ENCODE assay signal across 8 cellular contexts in genomic region chr10:32367793-32368453, GRCh38. TPM values are rescaled to one million over a fixed set of nuclear protein-coding genes. Genes with fewer than 3 reads are reported as not detected.
A peak's percentile ranks its signal among the peaks of the same experiment; 100 is the strongest.
DNase-seq lines count a peak whose midpoint lies in the region; ATAC-seq and TF ChIP-seq lines count a peak whose summit lies in the region.

No MANE protein-coding gene starts in this region.

- DNase-seq in GM06990 (ENCODE audit: extremely low read depth, insufficient read length) (no peak), amniotic stem cell (lab: John Stamatoyannopoulos, UW) (peak; percentile 36), left ventricle myocardium inferior (peak; percentile 62), sciatic nerve (ENCODE audit: low spot score) (peak; percentile 87)
- DNase-seq in T-helper 2 cell treated with Interferon-gamma antibody and Interleukin-4, amounts not matched to agents 5 μg/mL and 100 μg/mL, for 36 hours (ENCODE audit: low spot score) = peak; percentile 47

- no peaks in the 10 kb centered on the region for H3K27me3 ChIP-seq in GM06990 (replicated peaks; ENCODE audit: control insufficient read depth, insufficient read depth, low read length)
- no peaks in the 10 kb centered on the region for H3K27me3 ChIP-seq in left ventricle myocardium inferior (ENCODE audit: low read depth)

- peak overlapping the region; percentile 57 for H3K27ac ChIP-seq in left ventricle myocardium inferior (replicated peaks)

- ATAC-seq in sciatic nerve (peak; percentile 75), HG03521 (IDR thresholded peaks at IDR 0.05; ENCODE audit: unreplicated experiment) (no peak), GM21381 (IDR thresholded peaks at IDR 0.05; ENCODE audit: unreplicated experiment) (no peak)

- peak overlapping the region in 1 of 4 donors; percentile 9 for H3K4me3 Mint-ChIP-seq in IgD-negative memory B cell
- H3K4me3 Mint-ChIP-seq in T-helper 2 cell treated with Interferon-gamma antibody and Interleukin-4, amounts not matched to agents 5 μg/mL and 100 μg/mL, for 36 hours = peak overlapping the region; percentile 19

- intact Hi-C loops in left ventricle myocardium inferior (cut with micrococcal nuclease) = loop anchor here (5.0 to 10.0 kb wide), 2 partner anchors 111 to 303 kb away; no protein-coding TSS in a partner anchor
- intact Hi-C loops in sciatic nerve (cut with DNase I) = no loop called here

- H3K36me3 ChIP-seq in GM06990 (ENCODE audit: control insufficient read depth, insufficient read depth, low read length) (no peaks in the 10 kb centered on the region), left ventricle myocardium inferior (no peaks in the 10 kb centered on the region)

- H3K4me1 Mint-ChIP-seq in IgD-negative memory B cell = peaks cover 21 to 31% (median 24%) of the 10 kb centered on the region in 3 donors
- peaks cover 41% of the 10 kb centered on the region for H3K4me1 Mint-ChIP-seq in T-helper 2 cell treated with Interferon-gamma antibody and Interleukin-4, amounts not matched to agents 5 μg/mL and 100 μg/mL, for 36 hours (ENCODE audit: low read depth)

- H3K4me3 ChIP-seq in GM06990 (replicated peaks; ENCODE audit: low read depth, low read length) (no peak overlapping the region), left ventricle myocardium inferior (peak overlapping the region; percentile 43)

- H3K9me3 ChIP-seq in left ventricle myocardium inferior (replicated peaks) = no peaks in the 10 kb centered on the region

- peaks cover 71% of the 10 kb centered on the region for H3K4me1 ChIP-seq in left ventricle myocardium inferior

- peak; percentile 75 for TF ChIP-seq CTCF in GM06990 (IDR thresholded peaks at IDR 0.05; ENCODE audit: insufficient read depth, low read length, poor library complexity, severe bottlenecking)
- peak; percentile 83 for TF ChIP-seq CTCF in left ventricle myocardium inferior (IDR thresholded peaks at IDR 0.05; ENCODE audit: borderline replicate concordance)

- peaks cover 1% of the 10 kb centered on the region for H3K36me3 Mint-ChIP-seq in IgD-negative memory B cell
- H3K36me3 Mint-ChIP-seq in T-helper 2 cell treated with Interferon-gamma antibody and Interleukin-4, amounts not matched to agents 5 μg/mL and 100 μg/mL, for 36 hours (ENCODE audit: low read depth) = peaks cover 17% of the 10 kb centered on the region

- no peaks in the 10 kb centered on the region for H3K27me3 Mint-ChIP-seq in IgD-negative memory B cell
- no peaks in the 10 kb centered on the region for H3K27me3 Mint-ChIP-seq in T-helper 2 cell treated with Interferon-gamma antibody and Interleukin-4, amounts not matched to agents 5 μg/mL and 100 μg/mL, for 36 hours (ENCODE audit: low read depth)

- no peaks in the 10 kb centered on the region for H3K9me3 Mint-ChIP-seq in IgD-negative memory B cell
- no peaks in the 10 kb centered on the region for H3K9me3 Mint-ChIP-seq in T-helper 2 cell treated with Interferon-gamma antibody and Interleukin-4, amounts not matched to agents 5 μg/mL and 100 μg/mL, for 36 hours

- H3K27ac Mint-ChIP-seq in IgD-negative memory B cell = peak overlapping the region in 2 of 3 donors; percentile 19 to 67
- no peak overlapping the region for H3K27ac Mint-ChIP-seq in T-helper 2 cell treated with Interferon-gamma antibody and Interleukin-4, amounts not matched to agents 5 μg/mL and 100 μg/mL, for 36 hours

RNA-seq across cellular contexts. Expression of gene EPC1, which starts 21.0 kb away (rescaled TPM):
- polyA plus RNA-seq in IgD-negative memory B cell = 78.9 TPM
- total RNA-seq in left ventricle myocardium inferior (17.0 TPM), sciatic nerve (63.6 TPM)
